ENCODE assay signal across 1 cellular context in genomic region chr18:51133580-51134160, GRCh38.
A peak's percentile ranks its signal among the peaks of the same experiment; 100 is the strongest.
TF ChIP-seq lines count a peak whose summit lies in the region.

No MANE protein-coding gene starts in this region.

TF ChIP-seq in HepG2, 621 proteins besides CTCF, POLR2A, EP300 and RAD21 (continued from another document and continues in another):
- no peak for TF ChIP-seq SNAPC4 (CRISPR knock-in tag; IDR thresholded peaks at IDR 0.05)
- no peak for TF ChIP-seq ZMYM2 (CRISPR knock-in tag; IDR thresholded peaks at IDR 0.05)
- TF ChIP-seq FOXP4 (CRISPR knock-in tag; IDR thresholded peaks at IDR 0.05) = no peak
- no peak for TF ChIP-seq CHCHD3 (CRISPR knock-in tag; IDR thresholded peaks at IDR 0.05)
- no peak for TF ChIP-seq ZNF160 (CRISPR knock-in tag; IDR thresholded peaks at IDR 0.05)
- no peak for TF ChIP-seq MXD4 (CRISPR knock-in tag; IDR thresholded peaks at IDR 0.05)
- peak; percentile 39; the same call in 1 of the 2 replicates for TF ChIP-seq NFYB (CRISPR knock-in tag; IDR thresholded peaks at IDR 0.05)
- no peak for TF ChIP-seq SMAD3 (CRISPR knock-in tag; IDR thresholded peaks at IDR 0.05)
- TF ChIP-seq IRF2 (CRISPR knock-in tag; IDR thresholded peaks at IDR 0.05) = no peak
- no peak for TF ChIP-seq MBD4 (IDR thresholded peaks at IDR 0.05; ENCODE audit: borderline replicate concordance, low read length)
- peak; percentile 51; the same call in 1 of the 2 replicates for TF ChIP-seq ZNF574 (CRISPR knock-in tag; IDR thresholded peaks at IDR 0.05)
- no peak for TF ChIP-seq ZNF619 (CRISPR knock-in tag; IDR thresholded peaks at IDR 0.05)
- TF ChIP-seq NFATC3 (CRISPR knock-in tag; IDR thresholded peaks at IDR 0.05) = no peak
- no peak for TF ChIP-seq SRSF9 (IDR thresholded peaks at IDR 0.05; ENCODE audit: borderline replicate concordance, insufficient read depth, low read depth, low read length, poor library complexity, severe bottlenecking)
- TF ChIP-seq ARNT2 (CRISPR knock-in tag; IDR thresholded peaks at IDR 0.05; ENCODE audit: low read depth) = 0 out of 2 replicates have a peak, but pooled peaks have one; percentile 30
- TF ChIP-seq ATF5 (CRISPR knock-in tag; IDR thresholded peaks at IDR 0.05; ENCODE audit: low read depth) = no peak
- TF ChIP-seq FIP1L1 (IDR thresholded peaks at IDR 0.05; ENCODE audit: borderline replicate concordance, insufficient read depth, low read depth, low read length) = no peak
- no peak for TF ChIP-seq HNRNPLL (IDR thresholded peaks at IDR 0.05; ENCODE audit: low read depth, low read length, poor library complexity, severe bottlenecking)
- no peak for TF ChIP-seq STAT6 (CRISPR knock-in tag; IDR thresholded peaks at IDR 0.05; ENCODE audit: borderline replicate concordance)
- TF ChIP-seq CC2D1A (CRISPR knock-in tag; IDR thresholded peaks at IDR 0.05) = no peak
- no peak for TF ChIP-seq NCOA2 (CRISPR knock-in tag; IDR thresholded peaks at IDR 0.05)
- TF ChIP-seq ZBTB7A (CRISPR knock-in tag; IDR thresholded peaks at IDR 0.05) = no peak
- peak; percentile 56; the same call in 1 of the 2 replicates for TF ChIP-seq TFDP2 (CRISPR knock-in tag; IDR thresholded peaks at IDR 0.05)
- no peak for TF ChIP-seq ZMAT3 (CRISPR knock-in tag; conservative IDR thresholded peaks at IDR 0.05)
- TF ChIP-seq MLXIP (CRISPR knock-in tag; IDR thresholded peaks at IDR 0.05; ENCODE audit: borderline replicate concordance) = no peak
- TF ChIP-seq SP2 (CRISPR knock-in tag; IDR thresholded peaks at IDR 0.05) = no peak
- no peak for TF ChIP-seq IRF1 (CRISPR knock-in tag; IDR thresholded peaks at IDR 0.05; ENCODE audit: low read depth)
- no peak for TF ChIP-seq WIZ (CRISPR knock-in tag; IDR thresholded peaks at IDR 0.05)
- no peak for TF ChIP-seq ZNF503 (CRISPR knock-in tag; IDR thresholded peaks at IDR 0.05)
- TF ChIP-seq RFX5 (IDR thresholded peaks at IDR 0.05; ENCODE audit: low read depth, low read length) = no peak
- TF ChIP-seq KLF11 (CRISPR knock-in tag; IDR thresholded peaks at IDR 0.05) = no peak
- no peak for TF ChIP-seq ZBTB2 (CRISPR knock-in tag; IDR thresholded peaks at IDR 0.05; ENCODE audit: low read depth)
- TF ChIP-seq ZNF468 (CRISPR knock-in tag; IDR thresholded peaks at IDR 0.05) = no peak
- no peak for TF ChIP-seq ZNF333 (CRISPR knock-in tag; IDR thresholded peaks at IDR 0.05; ENCODE audit: borderline replicate concordance)
- no peak for TF ChIP-seq KDM6A (CRISPR knock-in tag; IDR thresholded peaks at IDR 0.05; ENCODE audit: low read depth)
- no peak for TF ChIP-seq ZNF75D (CRISPR knock-in tag; IDR thresholded peaks at IDR 0.05; ENCODE audit: borderline replicate concordance)
- no peak for TF ChIP-seq TMF1 (CRISPR knock-in tag; IDR thresholded peaks at IDR 0.05; ENCODE audit: low read depth)
- TF ChIP-seq ZNF20 (CRISPR knock-in tag; IDR thresholded peaks at IDR 0.05) = no peak
- no peak for TF ChIP-seq ZNF264 (CRISPR knock-in tag; IDR thresholded peaks at IDR 0.05)
- TF ChIP-seq ZNF766 (CRISPR knock-in tag; IDR thresholded peaks at IDR 0.05; ENCODE audit: borderline replicate concordance) = no peak
